ENCODE assay signal across 8 cellular contexts in genomic region chr15:76345880-76346665, GRCh38. TPM values are rescaled to one million over a fixed set of nuclear protein-coding genes. Genes with fewer than 3 reads are reported as not detected.
DNase-seq lines count a peak whose midpoint lies in the region; ATAC-seq and TF ChIP-seq lines count a peak whose summit lies in the region.

No MANE protein-coding gene starts in this region.

- H3K9me3 Mint-ChIP-seq in activated T-cell treated with anti-CD3 and anti-CD28 coated beads, Interleukin-2, amount 50 U/mL, for 72 hours, result no peaks in the 10 kb centered on the region

- peaks cover 5 to 7% of the 10 kb centered on the region in 2 donors for H3K36me3 Mint-ChIP-seq in activated T-cell treated with anti-CD3 and anti-CD28 coated beads, Interleukin-2, amount 50 U/mL, for 72 hours (ENCODE audit: insufficient read depth in 2 of 2)

- TF ChIP-seq POLR2A in stomach (IDR thresholded peaks at IDR 0.05), result no peak

- H3K4me3 ChIP-seq in stomach, result peak overlapping the region; percentile 50 to 65 (median 58)

- 0 to 3% (median 2%) methylated on average over 33 to 65 of the region's 65 CpGs for WGBS in stomach, 5 donors

- peak overlapping the region; percentile 41 to 76 (median 63) for H3K27ac ChIP-seq in stomach

- H3K27ac Mint-ChIP-seq in activated T-cell treated with anti-CD3 and anti-CD28 coated beads, Interleukin-2, amount 50 U/mL, for 72 hours, result no peak overlapping the region

- peaks cover 37 to 54% (median 44%) of the 10 kb centered on the region in 4 donors for H3K4me1 ChIP-seq in stomach

- intact Hi-C loops in Right ventricle myocardium superior (cut with DNase I) (no loop called here), cardiac septum (cut with DNase I) (no loop called here), stomach (cut with DNase I; ENCODE audit: low total_unique reads) (no loop called here)

- peak overlapping the region; percentile 62 to 84 for H3K4me3 Mint-ChIP-seq in activated T-cell treated with anti-CD3 and anti-CD28 coated beads, Interleukin-2, amount 50 U/mL, for 72 hours

- TF ChIP-seq EP300 in stomach (IDR thresholded peaks at IDR 0.05), result no peak

- peaks cover 20 to 70% (median 61%) of the 10 kb centered on the region in 3 donors for H3K27me3 ChIP-seq in stomach

- H3K9me3 ChIP-seq in stomach, result peaks cover 0 to 8% (median 0%) of the 10 kb centered on the region in 4 donors

- ATAC-seq in Right ventricle myocardium superior (ENCODE audit: poor library complexity) (peak; percentile 46), GM19023 (IDR thresholded peaks at IDR 0.05; ENCODE audit: unreplicated experiment) (no peak)
- ATAC-seq in activated T-cell treated with anti-CD3 and anti-CD28 coated beads, Interleukin-2, amount 50 U/mL, for 72 hours (replicated peaks in 1 of 2), result peak; percentile 48 to 52

- H3K27me3 Mint-ChIP-seq in activated T-cell treated with anti-CD3 and anti-CD28 coated beads, Interleukin-2, amount 50 U/mL, for 72 hours (ENCODE audit: low read depth), result peaks cover 64% of the 10 kb centered on the region

- DNase-seq in Right ventricle myocardium superior (no peak), cardiac septum (ENCODE audit: low spot score) (no peak), iPS-NIHi11 (ENCODE audit: low spot score) (peak; percentile 65), stomach (no peak), AG08395 (ENCODE audit: low spot score) (no peak), cerebellum (ENCODE audit: low spot score) (no peak)
- peak; percentile 27 to 29 for DNase-seq in activated T-cell treated with anti-CD3 and anti-CD28 coated beads, Interleukin-2, amount 50 U/mL, for 72 hours

- peaks cover 30% of the 10 kb centered on the region for H3K4me1 Mint-ChIP-seq in activated T-cell treated with anti-CD3 and anti-CD28 coated beads, Interleukin-2, amount 50 U/mL, for 72 hours (ENCODE audit: low read depth)

- no peak for TF ChIP-seq CTCF in stomach (IDR thresholded peaks at IDR 0.05)

- no peaks in the 10 kb centered on the region for H3K36me3 ChIP-seq in stomach

RNA-seq across cellular contexts. Expression of gene ISL2, which starts 9.5 kb away (rescaled TPM):
- total RNA-seq in Right ventricle myocardium superior (not detected), cardiac septum (not detected), stomach (1 to 10 TPM in 3 of 5 donors, not detected in 2; 1.3 to 4.0 (median 2.3) TPM), cerebellum (not detected)
- under 1 TPM; 0.77 to 0.83 TPM for total RNA-seq in activated T-cell treated with anti-CD3 and anti-CD28 coated beads, Interleukin-2, amount 50 U/mL, for 72 hours
- polyA plus RNA-seq in stomach, result 1 to 10 TPM in 2 of 3 donors, under 1 TPM in 1; 0.58 to 2.3 (median 2.1) TPM

RNA-seq across cellular contexts. Expression of gene ETFA, which starts 34.8 kb away (rescaled TPM):
- total RNA-seq in Right ventricle myocardium superior (539 TPM), cardiac septum (351 TPM), stomach (100 to 1,000 TPM in 3 of 5 donors, 10 to 100 TPM in 2; 68.2 to 304 (median 118) TPM), cerebellum (52.8 TPM)
- 100 to 1,000 TPM; 143 to 158 TPM for total RNA-seq in activated T-cell treated with anti-CD3 and anti-CD28 coated beads, Interleukin-2, amount 50 U/mL, for 72 hours
- 100 to 1,000 TPM in 2 of 3 donors, 10 to 100 TPM in 1; 79.6 to 157 (median 100) TPM for polyA plus RNA-seq in stomach

Comparison
In these comparisons a context has a peak if more than half of its experiments do, and no peak if none do; other contexts are left out.
1. DNase-seq: peak in activated T-cell treated with anti-CD3 and anti-CD28 coated beads, Interleukin-2, amount 50 U/mL, for 72 hours (2 of 2) and iPS-NIHi11 (single experiment); none in Right ventricle myocardium superior (single experiment), cardiac septum (single experiment), stomach (single experiment), AG08395 (single experiment) and cerebellum (single experiment).